In genomic region chr17:1997587-1998425, GRCh38 we compare ENCODE assay signal across 1 cellular context.
TF ChIP-seq lines count a peak whose summit lies in the region.

No MANE protein-coding gene starts in this region.

TF ChIP-seq in HepG2, 621 proteins besides CTCF, POLR2A, EP300 and RAD21 (continued from another document and continues in another):
- TF ChIP-seq ATF3 (CRISPR knock-in tag; IDR thresholded peaks at IDR 0.05) (peak; percentile 13; the same call in 1 of the 2 replicates), ZNF557 (CRISPR knock-in tag; IDR thresholded peaks at IDR 0.05) (no peak), ZNF3 (CRISPR knock-in tag; IDR thresholded peaks at IDR 0.05) (no peak), TRIM22 (IDR thresholded peaks at IDR 0.05) (no peak), ZNF646 (CRISPR knock-in tag; IDR thresholded peaks at IDR 0.05) (no peak), KAT8 (CRISPR knock-in tag; IDR thresholded peaks at IDR 0.05) (0 out of 2 replicates have a peak, but pooled peaks have one; percentile 20), KLF16 (CRISPR knock-in tag; IDR thresholded peaks at IDR 0.05) (peak in 1 of 2 experiments; percentile 46; a peak in 1 of 4 replicates), TFAP4 (IDR thresholded peaks at IDR 0.05; ENCODE audit: borderline replicate concordance, low read depth) (no peak), ZNF709 (CRISPR knock-in tag; IDR thresholded peaks at IDR 0.05) (no peak), ZNF564 (CRISPR knock-in tag; IDR thresholded peaks at IDR 0.05) (no peak), SCMH1 (CRISPR knock-in tag; IDR thresholded peaks at IDR 0.05; ENCODE audit: borderline replicate concordance) (no peak), PAF1 (CRISPR knock-in tag; IDR thresholded peaks at IDR 0.05) (no peak), ZNF609 (CRISPR knock-in tag; IDR thresholded peaks at IDR 0.05; ENCODE audit: borderline replicate concordance) (peak; percentile 68; the same call in 1 of the 2 replicates), ZNF687 (CRISPR knock-in tag; IDR thresholded peaks at IDR 0.05) (peak; percentile 62), RARG (CRISPR knock-in tag; IDR thresholded peaks at IDR 0.05; ENCODE audit: low read depth) (no peak), ZNF367 (CRISPR knock-in tag; IDR thresholded peaks at IDR 0.05; ENCODE audit: borderline replicate concordance) (no peak), ZNF749 (CRISPR knock-in tag; IDR thresholded peaks at IDR 0.05; ENCODE audit: borderline replicate concordance) (no peak), SP2 (CRISPR knock-in tag; IDR thresholded peaks at IDR 0.05) (no peak), DMAP1 (CRISPR knock-in tag; IDR thresholded peaks at IDR 0.05) (no peak; the same call in 1 of the 2 replicates), BRCA1 (CRISPR knock-in tag; IDR thresholded peaks at IDR 0.05) (no peak), ETV6 (CRISPR knock-in tag; conservative IDR thresholded peaks at IDR 0.05) (no peak), BHLHE40 (IDR thresholded peaks at IDR 0.05; ENCODE audit: low read length) (no peak), ZNF574 (CRISPR knock-in tag; IDR thresholded peaks at IDR 0.05) (no peak), ZBTB2 (CRISPR knock-in tag; IDR thresholded peaks at IDR 0.05; ENCODE audit: low read depth) (peak; percentile 46; the same call in 1 of the 2 replicates), NR2F6 (IDR thresholded peaks at IDR 0.05) (no peak), NR2F6 (CRISPR knock-in tag; IDR thresholded peaks at IDR 0.05) (peak; percentile 19), SALL1 (CRISPR knock-in tag; IDR thresholded peaks at IDR 0.05) (peak; percentile 70), NCOA5 (CRISPR knock-in tag; IDR thresholded peaks at IDR 0.05) (no peak), ZNF232 (CRISPR knock-in tag; IDR thresholded peaks at IDR 0.05; ENCODE audit: borderline replicate concordance) (no peak), ATM (IDR thresholded peaks at IDR 0.05; ENCODE audit: borderline replicate concordance) (no peak), KMT2A (CRISPR knock-in tag; IDR thresholded peaks at IDR 0.05) (no peak), SMYD3 (CRISPR knock-in tag; IDR thresholded peaks at IDR 0.05) (no peak), KLF11 (CRISPR knock-in tag; IDR thresholded peaks at IDR 0.05) (no peak), NFIB (CRISPR knock-in tag; IDR thresholded peaks at IDR 0.05; ENCODE audit: borderline replicate concordance) (no peak), PTBP1 (IDR thresholded peaks at IDR 0.05; ENCODE audit: low read depth, low read length, poor library complexity, severe bottlenecking) (no peak), NFKBIZ (CRISPR knock-in tag; IDR thresholded peaks at IDR 0.05) (no peak), ZSCAN25 (CRISPR knock-in tag; IDR thresholded peaks at IDR 0.05) (no peak), GPN1 (CRISPR knock-in tag; IDR thresholded peaks at IDR 0.05; ENCODE audit: borderline replicate concordance) (no peak), MZF1 (CRISPR knock-in tag; IDR thresholded peaks at IDR 0.05; ENCODE audit: borderline replicate concordance) (no peak), ATRX (CRISPR knock-in tag; IDR thresholded peaks at IDR 0.05; ENCODE audit: borderline replicate concordance) (no peak), REXO4 (CRISPR knock-in tag; IDR thresholded peaks at IDR 0.05; ENCODE audit: borderline replicate concordance) (no peak)
